Comparison of ENCODE assay signal across 30 cellular contexts in genomic region chr20:22929661-22930060, GRCh38.
"Had no signal": no experiment of that assay in that cellular context is flagged by ENCODE, and none has a peak within 500 bp of the region (broad histone marks: within the 10 kb centered on the region; RNA-seq: fewer than 3 reads in every experiment).

No MANE protein-coding gene starts in this region.

- H3K79me2 ChIP-seq: parathyroid adenoma had no signal

- H3K4me1 ChIP-seq: neural progenitor cell, parathyroid adenoma, prostate gland, spleen, suprapubic skin, testis, tibial artery, transverse colon, vagina had no signal

- H3K36me3 Mint-ChIP-seq: naive thymus-derived CD4-positive, alpha-beta T cell; natural killer cell; neural progenitor cell; stimulated activated memory B cell treated with anti-CD40 and anti-IgM and Interleukin-4, amounts not matched to agents 10 μg/mL and 1 μg/mL and 100 μg/mL, for 72 hours had no signal

- H3K27ac Mint-ChIP-seq: naive thymus-derived CD4-positive, alpha-beta T cell; natural killer cell; nephron; neural progenitor cell; stimulated activated memory B cell treated with anti-CD40 and anti-IgM and Interleukin-4, amounts not matched to agents 10 μg/mL and 1 μg/mL and 100 μg/mL, for 72 hours; stimulated activated naive CD8-positive, alpha-beta T cell treated with anti-CD3 and anti-CD28 coated beads, Interleukin-15, amount 100 ng/mL, for 72 hours had no signal

- ATAC-seq: naive thymus-derived CD4-positive, alpha-beta T cell; natural killer cell; right cardiac atrium; sciatic nerve; stimulated activated memory B cell treated with anti-CD40 and anti-IgM and Interleukin-4, amounts not matched to agents 10 μg/mL and 1 μg/mL and 100 μg/mL, for 72 hours; stimulated activated naive CD8-positive, alpha-beta T cell treated with anti-CD3 and anti-CD28 coated beads, Interleukin-15, amount 100 ng/mL, for 72 hours; stimulated activated naive CD8-positive, alpha-beta T cell treated with anti-CD3 and anti-CD28 coated beads, Interleukin-15, Interleukin-2, amounts not matched to agents 100 U/mL and 50 U/mL, for 24 hours had no signal

- H3K9ac ChIP-seq: neural progenitor cell, parathyroid adenoma had no signal

- FAIRE-seq: small intestine, urothelium cell line had no signal

- H2AFZ ChIP-seq: neural progenitor cell, parathyroid adenoma had no signal

- H3K4me1 Mint-ChIP-seq: naive thymus-derived CD4-positive, alpha-beta T cell; natural killer cell; neural progenitor cell; stimulated activated memory B cell treated with anti-CD40 and anti-IgM and Interleukin-4, amounts not matched to agents 10 μg/mL and 1 μg/mL and 100 μg/mL, for 72 hours; stimulated activated naive CD8-positive, alpha-beta T cell treated with anti-CD3 and anti-CD28 coated beads, Interleukin-15, amount 100 ng/mL, for 72 hours had no signal

- DNase-seq: naive thymus-derived CD4-positive, alpha-beta T cell; natural killer cell; occipital lobe; ovary; posterior cingulate gyrus; right cardiac atrium; small intestine; spleen; stimulated activated CD4-positive, alpha-beta T cell treated with anti-CD3 and anti-CD28 coated beads, Interleukin-12 subunit alpha, Interleukin-12 subunit beta, amount 100 ng/mL, for 4 hours; stimulated activated CD4-positive, alpha-beta T cell treated with anti-CD3 and anti-CD28 coated beads, Interleukin-1b, Interleukin-23, amount 100 ng/mL, for 48 hours; stimulated activated CD4-positive, alpha-beta T cell treated with anti-CD3 and anti-CD28 coated beads, Interleukin-4, amount 100 ng/mL, for 1 hour; stimulated activated CD4-positive, alpha-beta T cell treated with anti-CD3 and anti-CD28 coated beads, Interleukin-4, amount 100 ng/mL, for 4 hours; stimulated activated CD8-positive, alpha-beta memory T cell treated with anti-CD3 and anti-CD28 coated beads, Interleukin-4, amount 100 ng/mL, for 48 hours; stimulated activated naive CD4-positive, alpha-beta T cell; stimulated activated naive CD8-positive, alpha-beta T cell treated with anti-CD3 and anti-CD28 coated beads, Interleukin-15, amount 100 ng/mL, for 72 hours; stimulated activated naive CD8-positive, alpha-beta T cell treated with anti-CD3 and anti-CD28 coated beads, Interleukin-15, Interleukin-2, amounts not matched to agents 100 U/mL and 50 U/mL, for 24 hours; substantia nigra; testis; tibial artery; transverse colon had no signal

- H3K9me3 ChIP-seq: ovary, prostate gland, suprapubic skin, testis, transverse colon, upper lobe of left lung, vagina had no signal

- H3K4me3 Mint-ChIP-seq: naive thymus-derived CD4-positive, alpha-beta T cell; natural killer cell; nephron; neural progenitor cell; stimulated activated memory B cell treated with anti-CD40 and anti-IgM and Interleukin-4, amounts not matched to agents 10 μg/mL and 1 μg/mL and 100 μg/mL, for 72 hours; stimulated activated naive CD8-positive, alpha-beta T cell treated with anti-CD3 and anti-CD28 coated beads, Interleukin-15, amount 100 ng/mL, for 72 hours had no signal

- H3K27me3 ChIP-seq: neural progenitor cell, ovary, spleen, suprapubic skin, testis, tibial artery, transverse colon, upper lobe of left lung, vagina had no signal

- H3K27ac ChIP-seq: neural progenitor cell, ovary, parathyroid adenoma, prostate gland, spleen, suprapubic skin, testis, tibial artery, transverse colon, upper lobe of left lung, vagina had no signal

- H3K36me3 ChIP-seq: neural progenitor cell, ovary, prostate gland, spleen, suprapubic skin, tibial artery, transverse colon, upper lobe of left lung, vagina had no signal

- H3K4me2 ChIP-seq: neural progenitor cell had no signal

- H3K27me3 Mint-ChIP-seq: stimulated activated memory B cell treated with anti-CD40 and anti-IgM and Interleukin-4, amounts not matched to agents 10 μg/mL and 1 μg/mL and 100 μg/mL, for 72 hours; stimulated activated naive CD8-positive, alpha-beta T cell treated with anti-CD3 and anti-CD28 coated beads, Interleukin-15, amount 100 ng/mL, for 72 hours had no signal

- H3K4me3 ChIP-seq: neural progenitor cell, ovary, prostate gland, spleen, suprapubic skin, testis, tibial artery, transverse colon, upper lobe of left lung, vagina had no signal

- H3K9me3 Mint-ChIP-seq: stimulated activated naive CD8-positive, alpha-beta T cell treated with anti-CD3 and anti-CD28 coated beads, Interleukin-15, amount 100 ng/mL, for 72 hours had no signal
